Comparison of ENCODE assay signal across 12 cellular contexts in genomic region chr4:79623125-79623905, GRCh38.
DNase-seq lines count a peak whose midpoint lies in the region; ATAC-seq and TF ChIP-seq lines count a peak whose summit lies in the region.
"Had no signal": no experiment of that assay in that cellular context is flagged by ENCODE, and none has a peak within 500 bp of the region (broad histone marks: within the 10 kb centered on the region; RNA-seq: fewer than 3 reads in every experiment).

No MANE protein-coding gene starts in this region.

- no peak overlapping the region; the same call in 1 of the 2 replicates for H3K18ac ChIP-seq in IMR-90 (ENCODE audit: low read depth, low read length)

- H4K8ac ChIP-seq in IMR-90 (ENCODE audit: low read depth in 2 of 2, low read length in 2 of 2), result no peak overlapping the region

- H2AFZ ChIP-seq in IMR-90 (replicated peaks; ENCODE audit: low read length, poor library complexity), result peak overlapping the region; percentile 38

- no peak overlapping the region for H2BK15ac ChIP-seq in IMR-90 (ENCODE audit: low read depth, low read length)

- 52% methylated on average over 2 of the region's 12 CpGs; no CpG with 5 or more reads in 1 of the 2 experiments for WGBS in IMR-90 (ENCODE audit: extremely low coverage in 2 of 2, insufficient read length in 1 of 2), 2 experiments

- H3K36me3 ChIP-seq in IMR-90 (ENCODE audit: control insufficient read depth, insufficient read depth, low read length) (no peaks in the 10 kb centered on the region), ascending aorta (no peaks in the 10 kb centered on the region), upper lobe of right lung (no peaks in the 10 kb centered on the region)

- H3K4ac ChIP-seq in IMR-90 (ENCODE audit: low read depth, low read length), result no peak overlapping the region

- H3K27ac ChIP-seq in IMR-90 (ENCODE audit: insufficient read depth, low read length) (no peak overlapping the region), ascending aorta (peak overlapping the region; percentile 23 to 31), upper lobe of right lung (no peak overlapping the region)

- H3K4me2 ChIP-seq in IMR-90 (ENCODE audit: low read depth, low read length), result peak overlapping the region; percentile 71

- H3K9ac ChIP-seq in IMR-90 (ENCODE audit: low read depth, low read length), result no peak overlapping the region

- CTCF ChIA-PET in IMR-90 (lab: Yijun Ruan, JAX), result no interaction called here

- no peak overlapping the region for H2BK5ac ChIP-seq in IMR-90 (ENCODE audit: low read depth, low read length, poor library complexity, severe bottlenecking)

- no peak overlapping the region for H3K14ac ChIP-seq in IMR-90 (replicated peaks; ENCODE audit: low read depth, low read length)

- H3K79me1 ChIP-seq in IMR-90 (ENCODE audit: low read depth in 1 of 2, low read length in 2 of 2), result no peaks in the 10 kb centered on the region

- peak; percentile 35; the same call in 1 of the 2 replicates for ATAC-seq in IMR-90 (ENCODE audit: low read depth)
- ATAC-seq in upper lobe of right lung, result no peak
- no peak for ATAC-seq in HG02763 (IDR thresholded peaks at IDR 0.05; ENCODE audit: unreplicated experiment)
- no peak for ATAC-seq in GM21381 (IDR thresholded peaks at IDR 0.05; ENCODE audit: unreplicated experiment)
- ATAC-seq: esophagus mucosa had no signal

- H3K4me1 ChIP-seq in IMR-90 (ENCODE audit: control insufficient read depth, insufficient read depth, low read length), result peaks cover 2% of the 10 kb centered on the region; the same call in 1 of the 2 replicates
- peaks cover 0 to 15% of the 10 kb centered on the region in 2 donors for H3K4me1 ChIP-seq in ascending aorta
- H3K4me1 ChIP-seq in upper lobe of right lung, result no peaks in the 10 kb centered on the region

- no peak for TF ChIP-seq POLR2A in IMR-90 (IDR thresholded peaks at IDR 0.05; ENCODE audit: low read depth, low read length)

- no peak for TF ChIP-seq CTCF in IMR-90 (conservative IDR thresholded peaks at IDR 0.05; ENCODE audit: low read depth, low read length)
- TF ChIP-seq CTCF in ascending aorta (IDR thresholded peaks at IDR 0.05), result no peak
- no peak for TF ChIP-seq CTCF in upper lobe of right lung (IDR thresholded peaks at IDR 0.05)

- H2AK5ac ChIP-seq in IMR-90 (ENCODE audit: low read depth, low read length), result no peak overlapping the region

- no peak for TF ChIP-seq RAD21 in IMR-90 (IDR thresholded peaks at IDR 0.05; ENCODE audit: low read length)

- intact Hi-C loops in IMR-90 (cut with micrococcal nuclease), result no loop called here
- intact Hi-C loops in ascending aorta (cut with DNase I), result no loop called here
- intact Hi-C loops in upper lobe of right lung (cut with DNase I), result no loop called here

- H3K9me3 ChIP-seq in IMR-90 (ENCODE audit: control insufficient read depth, insufficient read depth, low read length) (no peaks in the 10 kb centered on the region), ascending aorta (no peaks in the 10 kb centered on the region), upper lobe of right lung (no peaks in the 10 kb centered on the region)

- dilution Hi-C loops in IMR-90 (cut with HindIII; ENCODE audit: low sequenced_read_pairs, unreplicated experiment), result no loop called here

- 0 out of 2 replicates have a peak overlapping the region, but pooled peaks have one; percentile 2 for H2BK120ac ChIP-seq in IMR-90 (ENCODE audit: low read depth, low read length)

- no peaks in the 10 kb centered on the region for H4K20me1 ChIP-seq in IMR-90 (ENCODE audit: insufficient read depth, low read length)

- no peak overlapping the region for H2AK9ac ChIP-seq in IMR-90 (replicated peaks; ENCODE audit: low read depth, low read length, poor library complexity)

- no peak overlapping the region for H4K5ac ChIP-seq in IMR-90 (ENCODE audit: low read depth, low read length)

- BruUV-seq in IMR-90 (replicated peaks; lab: Mats Ljungman, UMichigan), result no TSS peak

- POLR2A ChIA-PET in IMR-90 (lab: Charles Lee; ENCODE audit: unreplicated experiment), result no interaction called here

- H3K4me3 ChIP-seq in IMR-90 (ENCODE audit: insufficient read depth, low read depth, low read length) (no peak overlapping the region; the same call in 1 of the 2 replicates), ascending aorta (peak overlapping the region; percentile 10 to 36), upper lobe of right lung (peak overlapping the region; percentile 9)

- no peaks in the 10 kb centered on the region for H3K27me3 ChIP-seq in IMR-90 (ENCODE audit: control insufficient read depth, insufficient read depth, low read length)
- no peaks in the 10 kb centered on the region for H3K27me3 ChIP-seq in ascending aorta
- H3K27me3 ChIP-seq in upper lobe of right lung, result no peaks in the 10 kb centered on the region

- H4K91ac ChIP-seq in IMR-90 (ENCODE audit: insufficient read depth, low read depth, low read length), result no peak overlapping the region

- in situ Hi-C loops in IMR-90 (cut with MboI; ENCODE audit: low sequenced_read_pairs), result no loop called here

- no peak overlapping the region for H3K23ac ChIP-seq in IMR-90 (ENCODE audit: low read depth, low read length)

- peak; percentile 5 for DNase-seq in IMR-90
- DNase-seq in ascending aorta (ENCODE audit: low spot score in 2 of 2), result no peak
- DNase-seq in medulla oblongata (ENCODE audit: extremely low spot score), result peak; percentile 9
- no peak for DNase-seq in upper lobe of right lung
- no peak for DNase-seq in DMS79 treated with DMSO at 0.1 percent for 48 hours (lab: John Stamatoyannopoulos, UW)
- DNase-seq: activated CD4-positive, alpha-beta T cell treated with anti-CD3 and anti-CD28 coated beads, Interleukin-2, amount 10 ng/mL, durations not matched to agents 24 days and 14 days; activated naive CD4-positive, alpha-beta T cell; CD8-positive, alpha-beta memory T cell; NCI-H1436 treated with DMSO at 0.1 percent for 48 hours had no signal

- H2BK20ac ChIP-seq in IMR-90 (ENCODE audit: low read depth, low read length), result no peak overlapping the region

- no peak overlapping the region for H3K56ac ChIP-seq in IMR-90 (ENCODE audit: extremely low read depth, insufficient read depth, low read length)

- H3K9me1 ChIP-seq in IMR-90 (ENCODE audit: insufficient read depth, low read length), result no peaks in the 10 kb centered on the region

TF ChIP-seq in IMR-90, 13 proteins besides CTCF, POLR2A, EP300 and RAD21:
- no peak for TF ChIP-seq MAFK (IDR thresholded peaks at IDR 0.05; ENCODE audit: low read depth, low read length)
- TF ChIP-seq USF2 (IDR thresholded peaks at IDR 0.05; ENCODE audit: low read depth, low read length), result no peak
- TF ChIP-seq FOS (IDR thresholded peaks at IDR 0.05; ENCODE audit: low read depth, low read length), result no peak
- TF ChIP-seq NFE2L2 (IDR thresholded peaks at IDR 0.05; ENCODE audit: low read depth, low read length), result no peak
- no peak for TF ChIP-seq SMC3 (IDR thresholded peaks at IDR 0.05; ENCODE audit: low read depth, low read length)
- no peak for TF ChIP-seq BHLHE40 (IDR thresholded peaks at IDR 0.05; ENCODE audit: low read depth, low read length)
- no peak for TF ChIP-seq RFX5 (IDR thresholded peaks at IDR 0.05; ENCODE audit: low read depth, low read length)

Comparison
In these comparisons a context has a peak if more than half of its experiments do, and no peak if none do; other contexts are left out.
1. DNase-seq: peak in IMR-90 (single experiment) and medulla oblongata (single experiment); none in ascending aorta (0 of 2), upper lobe of right lung (single experiment) and DMS79 treated with DMSO at 0.1 percent for 48 hours (single experiment).
2. H3K27ac ChIP-seq: peak in ascending aorta (2 of 2); none in IMR-90 (single experiment) and upper lobe of right lung (single experiment).